ENCODE assay signal across 8 cellular contexts in the genomic region with DNA sequence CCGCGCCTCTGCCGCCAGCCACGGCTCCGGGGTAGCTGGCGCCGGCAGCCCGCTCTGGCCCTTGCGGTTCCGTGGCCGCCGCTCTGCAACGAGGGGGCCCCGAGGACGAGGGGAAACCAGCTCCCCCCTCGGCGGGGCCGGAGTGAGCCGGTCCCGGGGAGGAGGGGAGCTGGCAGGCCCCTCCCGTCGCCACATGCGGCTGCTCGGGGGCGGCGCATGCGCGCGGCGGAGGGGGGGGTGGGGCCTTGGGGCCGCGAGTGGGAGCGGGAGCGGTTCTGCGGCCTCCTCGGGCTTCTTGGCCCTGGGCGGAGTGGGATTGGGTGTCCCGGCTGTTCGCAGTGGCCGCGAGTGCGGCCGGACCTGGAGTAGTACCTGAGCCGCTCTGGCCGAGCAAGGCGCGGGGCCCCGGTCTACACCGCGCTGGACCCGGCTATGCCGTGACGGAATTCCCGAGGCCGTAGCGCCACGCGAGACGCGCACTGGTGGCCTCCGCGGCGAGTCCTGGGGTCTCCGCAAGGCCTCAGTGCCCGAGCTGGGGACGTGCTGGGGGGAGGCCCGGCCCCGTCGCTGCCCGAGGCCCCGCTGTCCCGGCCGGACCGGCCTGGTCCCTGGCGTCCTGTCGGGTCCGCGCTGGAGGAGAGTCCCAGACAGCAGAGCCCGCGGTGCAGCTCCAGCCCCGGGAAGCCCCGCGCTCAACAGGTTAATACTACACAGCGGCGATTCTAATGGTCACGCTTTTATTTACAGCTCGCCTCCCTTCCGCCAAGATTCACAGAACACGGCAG. TPM values are rescaled to one million over a fixed set of nuclear protein-coding genes. Genes with fewer than 3 reads are reported as not detected.
DNase-seq lines count a peak whose midpoint lies in the region; ATAC-seq and TF ChIP-seq lines count a peak whose summit lies in the region.

No MANE protein-coding gene starts in this region.

- H3K27me3 Mint-ChIP-seq in mesothelial cell of epicardium (ENCODE audit: low read depth): no peaks in the 10 kb centered on the region

- H3K27ac Mint-ChIP-seq in mesothelial cell of epicardium: peak overlapping the region; percentile 99

- peak overlapping the region; percentile 71 for H3K4me3 ChIP-seq in endocrine pancreas (ENCODE audit: control insufficient read depth, insufficient read depth, low read length)

- peak overlapping the region; percentile 90 for H3K9ac ChIP-seq in endocrine pancreas (ENCODE audit: control insufficient read depth, insufficient read depth, low read length)

- no peaks in the 10 kb centered on the region for H3K27me3 ChIP-seq in endocrine pancreas (ENCODE audit: control insufficient read depth, insufficient read depth, low read length)

- TF ChIP-seq CTCF in mesothelial cell of epicardium (IDR thresholded peaks at IDR 0.05; ENCODE audit: unreplicated experiment): no peak

- DNase-seq in CD1c-positive myeloid dendritic cell (ENCODE audit: extremely low spot score) (peak; percentile 92), GM19238 (ENCODE audit: insufficient read length, low spot score) (peak; percentile 94), NCI-H82 treated with DMSO at 0.1 percent for 48 hours (lab: John Stamatoyannopoulos, UW; ENCODE audit: unreplicated experiment) (peak; percentile 27), mesothelial cell of epicardium (ENCODE audit: low spot score in 2 of 2, unreplicated experiment in 2 of 2) (peak; percentile 79 to 86)
- peak; percentile 38 for DNase-seq in activated CD8-positive, alpha-beta memory T cell treated with anti-CD3 and anti-CD28 coated beads, Interleukin-2, amount 50 U/mL, for 1 hour (ENCODE audit: extremely low read depth)
- peak; percentile 75 for DNase-seq in stimulated activated CD8-positive, alpha-beta memory T cell treated with anti-CD3 and anti-CD28 coated beads, Interleukin-15, amount 100 ng/mL, for 24 hours (ENCODE audit: low read depth)

- H3K4me3 Mint-ChIP-seq in mesothelial cell of epicardium: peak overlapping the region; percentile 96

- no peaks in the 10 kb centered on the region for H3K4me1 ChIP-seq in endocrine pancreas (ENCODE audit: control insufficient read depth, insufficient read depth, low read length)

- H3K4me1 Mint-ChIP-seq in mesothelial cell of epicardium: peaks cover 13% of the 10 kb centered on the region

- peaks cover 5% of the 10 kb centered on the region for H3K36me3 Mint-ChIP-seq in mesothelial cell of epicardium

- peak; percentile 78 for ATAC-seq in HG03432 (IDR thresholded peaks at IDR 0.05; ENCODE audit: unreplicated experiment)

- no peaks in the 10 kb centered on the region for H3K36me3 ChIP-seq in endocrine pancreas (ENCODE audit: control insufficient read depth, insufficient read depth, low read length)

- H3K9me3 ChIP-seq in endocrine pancreas (ENCODE audit: control insufficient read depth, low read length): no peaks in the 10 kb centered on the region

- H3K9me3 Mint-ChIP-seq in mesothelial cell of epicardium: no peaks in the 10 kb centered on the region

RNA-seq across cellular contexts. Expression of a gene that starts 0.5 kb away (rescaled TPM):
- 20.0 to 21.3 TPM (median 21.1 TPM) in 3 replicates for total RNA-seq in mesothelial cell of epicardium

Comparison
In these comparisons a context has a peak if more than half of its experiments do, and no peak if none do; other contexts are left out.
1. Peak in every context shown above with its lines: DNase-seq, ATAC-seq and H3K4me3 ChIP-seq.
2. DNase-seq: peak in every context shown above with its lines; median percentile 94 in GM19238; 92 in CD1c-positive myeloid dendritic cell; 82 in mesothelial cell of epicardium; 75 in stimulated activated CD8-positive, alpha-beta memory T cell treated with anti-CD3 and anti-CD28 coated beads, Interleukin-15, amount 100 ng/mL, for 24 hours; 38 in activated CD8-positive, alpha-beta memory T cell treated with anti-CD3 and anti-CD28 coated beads, Interleukin-2, amount 50 U/mL, for 1 hour; 27 in NCI-H82 treated with DMSO at 0.1 percent for 48 hours.